9 cellular contexts compared by ENCODE assay signal in the genomic region with DNA sequence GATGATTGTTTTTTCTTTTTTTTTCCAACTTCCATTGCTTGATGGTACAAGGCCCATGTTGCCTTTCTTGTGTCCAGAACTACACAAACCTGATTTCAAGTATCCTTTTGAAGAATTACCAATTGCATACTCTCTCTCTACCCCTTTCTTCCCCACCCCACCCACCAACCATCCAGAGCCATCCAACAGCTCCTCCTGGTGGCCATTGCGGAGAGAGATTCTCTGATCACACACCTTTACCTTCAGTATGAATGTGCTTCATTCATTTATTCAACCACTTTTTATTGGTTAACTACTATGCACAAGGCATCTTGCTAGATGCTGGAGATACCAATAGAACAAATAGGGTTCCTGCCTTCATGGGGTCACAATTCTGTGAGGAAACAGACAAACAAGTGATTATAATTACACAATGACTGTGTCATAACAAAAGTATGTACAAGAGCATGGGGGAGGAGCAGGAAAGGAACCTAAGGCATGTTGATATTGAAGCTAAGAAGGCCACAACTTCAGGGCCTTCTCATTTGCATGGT.
DNase-seq lines count a peak whose midpoint lies in the region; ATAC-seq and TF ChIP-seq lines count a peak whose summit lies in the region.
"Had no signal": no experiment of that assay in that cellular context is flagged by ENCODE, and none has a peak within 500 bp of the region (broad histone marks: within the 10 kb centered on the region; RNA-seq: fewer than 3 reads in every experiment).

No MANE protein-coding gene starts in this region.

- H3K79me2 ChIP-seq in smooth muscle cell (ENCODE audit: low read depth), result no peaks in the 10 kb centered on the region

- TF ChIP-seq CTCF in natural killer cell (IDR thresholded peaks at IDR 0.05), result peak; percentile 10
- peak; percentile 87 for TF ChIP-seq CTCF in smooth muscle cell (IDR thresholded peaks at IDR 0.05; ENCODE audit: borderline replicate concordance, insufficient read depth, poor library complexity, severe bottlenecking)
- no peak for TF ChIP-seq CTCF in lower leg skin (IDR thresholded peaks at IDR 0.05)

- 11% methylated on average over 1 of the region's 1 CpG for WGBS in smooth muscle cell (ENCODE audit: low lambda C conversion rate)
- 26 to 33% methylated on average over 1 of the region's 1 CpG for WGBS in lower leg skin, 2 donors

- H2AFZ ChIP-seq in smooth muscle cell (ENCODE audit: low read depth), result no peak overlapping the region

- ATAC-seq in natural killer cell, result no peak
- no peak for ATAC-seq in natural killer cell treated with Interleukin-12 subunit alpha and Interleukin-12 subunit beta and Interleukin-15 and Interleukin-18, amount 100 ng/mL, for 72 hours
- peak; percentile 94 for ATAC-seq in Right ventricle myocardium superior (ENCODE audit: poor library complexity)

- no peaks in the 10 kb centered on the region for H3K27me3 Mint-ChIP-seq in natural killer cell (ENCODE audit: low read depth in 2 of 2)
- H3K27me3 Mint-ChIP-seq in natural killer cell treated with Interleukin-12 subunit alpha and Interleukin-12 subunit beta and Interleukin-15 and Interleukin-18, amount 100 ng/mL, for 72 hours, result peaks cover 0 to 8% of the 10 kb centered on the region in 2 donors

- H3K27ac ChIP-seq in smooth muscle cell (ENCODE audit: low read depth), result peak overlapping the region; percentile 58

- no peaks in the 10 kb centered on the region for H3K36me3 Mint-ChIP-seq in natural killer cell
- no peaks in the 10 kb centered on the region for H3K36me3 Mint-ChIP-seq in natural killer cell treated with Interleukin-12 subunit alpha and Interleukin-12 subunit beta and Interleukin-15 and Interleukin-18, amount 100 ng/mL, for 72 hours

- TF ChIP-seq POLR2A in lower leg skin (IDR thresholded peaks at IDR 0.05), result no peak

- DNase-seq in natural killer cell, result no peak
- DNase-seq in natural killer cell treated with Interleukin-12 subunit alpha and Interleukin-12 subunit beta and Interleukin-15 and Interleukin-18, amount 100 ng/mL, for 72 hours (ENCODE audit: low spot score), result no peak
- DNase-seq in NCI-H2196 (lab: John Stamatoyannopoulos, UW; ENCODE audit: unreplicated experiment), result peak; percentile 45
- peak; percentile 22 for DNase-seq in activated T-cell treated with anti-CD3 and anti-CD28 coated beads for 24 hours (ENCODE audit: low read depth)
- DNase-seq in Right ventricle myocardium superior, result no peak
- no peak for DNase-seq in smooth muscle cell (lab: John Stamatoyannopoulos, UW; ENCODE audit: unreplicated experiment)
- DNase-seq in cortex of kidney (lab: John Stamatoyannopoulos, UW), result no peak
- DNase-seq in lower leg skin (ENCODE audit: low spot score in 2 of 2), result no peak

- H3K9ac ChIP-seq in smooth muscle cell (ENCODE audit: low read depth), result no peak overlapping the region

- H3K9me3 Mint-ChIP-seq in natural killer cell, result no peaks in the 10 kb centered on the region
- H3K9me3 Mint-ChIP-seq in natural killer cell treated with Interleukin-12 subunit alpha and Interleukin-12 subunit beta and Interleukin-15 and Interleukin-18, amount 100 ng/mL, for 72 hours, result no peaks in the 10 kb centered on the region
- H3K9me3 Mint-ChIP-seq: dendritic cell treated with granulocyte-macrophage colony-stimulating factor and Interleukin-4, amounts not matched to agents 40 ng/mL and 50 ng/mL, for 4 days had no signal

- H3K9me3 ChIP-seq in smooth muscle cell (replicated peaks; ENCODE audit: low read depth), result no peaks in the 10 kb centered on the region

- no peaks in the 10 kb centered on the region for H3K36me3 ChIP-seq in smooth muscle cell (ENCODE audit: low read depth)

- peaks cover 13% of the 10 kb centered on the region for H3F3A ChIP-seq in smooth muscle cell (ENCODE audit: low read depth)

- H3K4me1 ChIP-seq in smooth muscle cell (ENCODE audit: low read depth), result no peaks in the 10 kb centered on the region

- H3K4me3 Mint-ChIP-seq in natural killer cell, result no peak overlapping the region
- H3K4me3 Mint-ChIP-seq in natural killer cell treated with Interleukin-12 subunit alpha and Interleukin-12 subunit beta and Interleukin-15 and Interleukin-18, amount 100 ng/mL, for 72 hours, result no peak overlapping the region
- H3K4me3 Mint-ChIP-seq: dendritic cell treated with granulocyte-macrophage colony-stimulating factor and Interleukin-4, amounts not matched to agents 40 ng/mL and 50 ng/mL, for 4 days had no signal

- peak overlapping the region; percentile 22 for H3K4me2 ChIP-seq in smooth muscle cell

- H4K20me1 ChIP-seq in smooth muscle cell (ENCODE audit: low read depth), result no peaks in the 10 kb centered on the region

- H3K27ac Mint-ChIP-seq in natural killer cell, result no peak overlapping the region
- no peak overlapping the region for H3K27ac Mint-ChIP-seq in natural killer cell treated with Interleukin-12 subunit alpha and Interleukin-12 subunit beta and Interleukin-15 and Interleukin-18, amount 100 ng/mL, for 72 hours
- H3K27ac Mint-ChIP-seq: dendritic cell treated with granulocyte-macrophage colony-stimulating factor and Interleukin-4, amounts not matched to agents 40 ng/mL and 50 ng/mL, for 4 days had no signal

- H3K4me1 Mint-ChIP-seq in natural killer cell, result no peaks in the 10 kb centered on the region
- H3K4me1 Mint-ChIP-seq in natural killer cell treated with Interleukin-12 subunit alpha and Interleukin-12 subunit beta and Interleukin-15 and Interleukin-18, amount 100 ng/mL, for 72 hours (ENCODE audit: low read depth in 2 of 2), result no peaks in the 10 kb centered on the region

- no peak overlapping the region for H3K4me3 ChIP-seq in smooth muscle cell
- H3K4me3 ChIP-seq in lower leg skin (ENCODE audit: low read depth, poor library complexity, severe bottlenecking), result no peak overlapping the region

- intact Hi-C loops in natural killer cell (cut with micrococcal nuclease) (loop anchor here (2.0 kb wide), 1 partner anchor 327 kb away; no protein-coding TSS in a partner anchor), Right ventricle myocardium superior (cut with DNase I) (loop anchor here (2.0 to 5.0 kb wide), 2 partner anchors 315 to 325 kb away; partner anchors contain the start of gene BAMBI), lower leg skin (cut with DNase I; ENCODE audit: low total_unique reads) (loop anchor here (5.0 kb wide), 1 partner anchor 325 kb away; no protein-coding TSS in a partner anchor)

- no peaks in the 10 kb centered on the region for H3K27me3 ChIP-seq in smooth muscle cell (ENCODE audit: low read depth)

Comparison
In these comparisons a context has a peak if more than half of its experiments do, and no peak if none do; other contexts are left out.
1. DNase-seq: peak in NCI-H2196 (single experiment) and activated T-cell treated with anti-CD3 and anti-CD28 coated beads for 24 hours (single experiment); none in natural killer cell (single experiment), natural killer cell treated with Interleukin-12 subunit alpha and Interleukin-12 subunit beta and Interleukin-15 and Interleukin-18, amount 100 ng/mL, for 72 hours (single experiment), Right ventricle myocardium superior (single experiment), smooth muscle cell (single experiment), cortex of kidney (single experiment) and lower leg skin (0 of 2).
2. CTCF ChIP-seq: peak in natural killer cell (single experiment) and smooth muscle cell (single experiment); none in lower leg skin (0 of 3).